Comparison of ENCODE assay signal across 8 cellular contexts in the genomic region with DNA sequence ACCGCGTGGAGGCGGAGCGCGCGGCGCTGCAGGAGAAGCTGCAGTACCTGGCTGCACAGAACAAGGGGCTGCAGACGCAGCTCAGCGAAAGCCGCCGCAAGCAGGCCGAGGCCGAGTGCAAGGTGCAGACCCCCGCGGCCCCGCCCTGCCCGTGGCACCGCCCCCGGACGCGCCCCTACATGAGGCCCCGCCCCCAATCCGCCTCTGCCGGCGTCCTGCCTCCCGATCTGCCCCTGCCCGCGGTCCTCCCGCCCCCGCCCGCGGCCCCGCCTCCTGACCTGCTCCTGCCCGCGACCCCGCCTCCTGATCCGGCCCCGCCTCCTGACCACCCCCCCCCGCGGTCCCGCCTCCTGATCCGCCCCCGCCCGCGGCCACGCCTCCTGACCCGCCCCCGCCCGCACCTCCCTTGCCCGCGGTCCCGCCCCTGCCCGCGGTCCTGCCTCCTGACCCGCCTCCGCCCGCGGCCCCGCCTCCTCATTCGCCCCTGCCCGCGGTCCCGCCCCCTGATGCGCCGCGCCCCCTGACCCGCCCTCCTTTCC. TPM values are rescaled to one million over a fixed set of nuclear protein-coding genes. Genes with fewer than 3 reads are reported as not detected.
DNase-seq lines count a peak whose midpoint lies in the region; ATAC-seq, FAIRE-seq and TF ChIP-seq lines count a peak whose summit lies in the region.

No MANE protein-coding gene starts in this region.

- no peak overlapping the region for H3K4me3 ChIP-seq in right lobe of liver

- H3K36me3 ChIP-seq in right lobe of liver = no peaks in the 10 kb centered on the region

- FAIRE-seq in GM18507 (lab: Jason Lieb, UNC) = no peak

- H3K27me3 ChIP-seq in right lobe of liver = no peaks in the 10 kb centered on the region

- H3K27ac ChIP-seq in right lobe of liver = no peak overlapping the region

- no peak for TF ChIP-seq POLR2A in right lobe of liver (IDR thresholded peaks at IDR 0.05)

- WGBS in right lobe of liver (ENCODE audit: insufficient coverage, low coverage, low lambda C conversion rate, missing lambda C conversion rate) = 10% methylated on average over 27 of the region's 67 CpGs

- peak; percentile 49 for DNase-seq in GM18507 (ENCODE audit: extremely low spot score, insufficient read length, low read depth)
- DNase-seq in central memory CD4-positive, alpha-beta T cell = peak; percentile 60
- DNase-seq in right lobe of liver = peak in 2 of 3 donors; percentile 49 to 79
- DNase-seq in stimulated activated CD8-positive, alpha-beta memory T cell treated with anti-CD3 and anti-CD28 coated beads, Interleukin-2, amount 100 ng/mL, for 48 hours (ENCODE audit: low read depth in 2 of 2) = peak; percentile 72 to 77
- DNase-seq in cortex of kidney (lab: John Stamatoyannopoulos, UW) = no peak

- peaks cover 0 to 6% (median 0%) of the 10 kb centered on the region in 4 donors for H3K4me1 ChIP-seq in right lobe of liver

- TF ChIP-seq CTCF in right lobe of liver (IDR thresholded peaks at IDR 0.05) = no peak

- peak; percentile 48 to 50 for ATAC-seq in activated CD4-positive, CD25-positive, alpha-beta regulatory T cell treated with anti-CD3 and anti-CD28 coated beads, Interleukin-2, amount 50 U/mL, for 24 hours
- ATAC-seq in right lobe of liver (peak; percentile 5 to 76 (median 40)), GM18861 (IDR thresholded peaks at IDR 0.05; ENCODE audit: unreplicated experiment) (no peak), HG03159 (IDR thresholded peaks at IDR 0.05; ENCODE audit: unreplicated experiment) (no peak)

- H3K9me3 ChIP-seq in right lobe of liver = no peaks in the 10 kb centered on the region

- intact Hi-C loops in right lobe of liver (cut with DNase I) = no loop called here

RNA-seq across cellular contexts. Expression of a gene that starts 11.7 kb away (rescaled TPM):
- under 1 TPM in 4 of 6 experiments, not detected in 2; 0.07 to 0.37 (median 0.12) TPM for total RNA-seq in right lobe of liver

RNA-seq across cellular contexts. Expression of a gene that starts 25.8 kb away (rescaled TPM):
- total RNA-seq in right lobe of liver = 1 to 10 TPM; 1.5 to 9.6 (median 3.5) TPM

RNA-seq across cellular contexts. Expression of a gene that starts 32.5 kb away (rescaled TPM):
- total RNA-seq in right lobe of liver = 1 to 10 TPM; 3.7 to 6.3 (median 4.9) TPM

RNA-seq across cellular contexts. Expression of a gene that starts 41.2 kb away (rescaled TPM):
- 10 to 100 TPM in 5 of 6 experiments, 1 to 10 TPM in 1; 9.7 to 22.1 (median 15.6) TPM for total RNA-seq in right lobe of liver

RNA-seq across cellular contexts. Expression of a gene that starts 52.1 kb away (rescaled TPM):
- 1 to 10 TPM in 3 of 6 experiments, under 1 TPM in 3; 0.42 to 2.9 (median 1.3) TPM for total RNA-seq in right lobe of liver

Comparison
In these comparisons a context has a peak if more than half of its experiments do, and no peak if none do; other contexts are left out.
1. ATAC-seq: peak in activated CD4-positive, CD25-positive, alpha-beta regulatory T cell treated with anti-CD3 and anti-CD28 coated beads, Interleukin-2, amount 50 U/mL, for 24 hours (2 of 2) and right lobe of liver (4 of 4); none in GM18861 (single experiment) and HG03159 (single experiment).